Comparison of ENCODE assay signal across 7 cellular contexts in the genomic region with DNA sequence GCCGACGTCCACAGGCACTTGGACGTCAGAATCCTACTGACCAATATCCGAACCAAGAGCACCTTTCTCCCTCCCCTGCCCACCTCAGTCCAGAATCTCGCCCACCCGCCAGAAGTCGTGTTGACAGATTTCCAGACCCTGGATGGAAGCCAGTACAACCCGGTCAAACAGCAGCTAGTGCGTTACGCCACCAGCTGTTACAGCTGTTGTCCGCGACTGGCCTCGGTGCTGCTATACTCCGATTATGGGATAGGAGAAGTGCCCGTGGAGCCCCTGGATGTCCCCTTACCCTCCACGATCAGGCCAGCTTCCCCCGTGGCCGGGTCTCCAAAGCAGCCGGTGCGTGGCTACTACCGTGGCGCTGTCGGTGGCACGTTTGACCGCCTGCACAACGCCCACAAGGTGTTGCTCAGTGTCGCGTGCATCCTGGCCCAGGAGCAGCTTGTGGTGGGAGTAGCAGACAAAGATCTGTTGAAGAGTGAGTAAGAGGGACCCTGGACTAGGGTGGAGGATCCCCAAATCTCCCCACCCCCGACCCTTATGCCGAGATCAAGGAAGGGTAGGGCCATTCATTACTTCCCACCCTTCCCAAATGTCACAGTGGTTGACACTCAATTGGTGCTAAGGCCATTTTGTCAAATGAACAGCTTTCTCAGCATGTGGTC. TPM values are rescaled to one million over a fixed set of nuclear protein-coding genes. Genes with fewer than 3 reads are reported as not detected.
A peak's percentile ranks its signal among the peaks of the same experiment; 100 is the strongest.
DNase-seq lines count a peak whose midpoint lies in the region; ATAC-seq and TF ChIP-seq lines count a peak whose summit lies in the region.

No MANE protein-coding gene starts in this region.

- H3K9me3 ChIP-seq in hepatocyte (ENCODE audit: low read depth): no peaks in the 10 kb centered on the region

- H3K9me2 ChIP-seq in hepatocyte (replicated peaks; ENCODE audit: insufficient read depth): no peaks in the 10 kb centered on the region

- H3K27me3 ChIP-seq in hepatocyte: no peaks in the 10 kb centered on the region

- H3K4me3 ChIP-seq in WI38 (ENCODE audit: low read depth, low read length) (peak overlapping the region; percentile 95), hepatocyte (peak overlapping the region; percentile 45)

- H2AFZ ChIP-seq in hepatocyte: no peak overlapping the region

- peaks cover 58% of the 10 kb centered on the region for H3K4me1 Mint-ChIP-seq in stimulated activated memory B cell treated with anti-CD40 and anti-IgM and Interleukin-4, amounts not matched to agents 10 μg/mL and 1 μg/mL and 100 μg/mL, for 72 hours

- no peaks in the 10 kb centered on the region for H3K27me3 Mint-ChIP-seq in stimulated activated memory B cell treated with anti-CD40 and anti-IgM and Interleukin-4, amounts not matched to agents 10 μg/mL and 1 μg/mL and 100 μg/mL, for 72 hours

- DNase-seq in HT-29 (ENCODE audit: low spot score) (peak; percentile 32), hepatocyte (ENCODE audit: low spot score) (no peak), H4 (ENCODE audit: low spot score) (no peak), GM19238 (ENCODE audit: insufficient read length, low spot score) (no peak)
- DNase-seq in stimulated activated CD4-positive, alpha-beta T cell treated with anti-CD3 and anti-CD28 coated beads, Interleukin-4, amount 100 ng/mL, for 4 hours: no peak

- peak overlapping the region; percentile 86 for H3K4me3 Mint-ChIP-seq in stimulated activated memory B cell treated with anti-CD40 and anti-IgM and Interleukin-4, amounts not matched to agents 10 μg/mL and 1 μg/mL and 100 μg/mL, for 72 hours

- no peak for ATAC-seq in stimulated activated memory B cell treated with anti-CD40 and anti-IgM and Interleukin-4, amounts not matched to agents 10 μg/mL and 1 μg/mL and 100 μg/mL, for 72 hours

- no peaks in the 10 kb centered on the region for H3K36me3 ChIP-seq in hepatocyte (replicated peaks; ENCODE audit: insufficient read depth, low read depth)

- peak overlapping the region; percentile 95 for H3K27ac ChIP-seq in hepatocyte

- peaks cover 26% of the 10 kb centered on the region for H3K36me3 Mint-ChIP-seq in stimulated activated memory B cell treated with anti-CD40 and anti-IgM and Interleukin-4, amounts not matched to agents 10 μg/mL and 1 μg/mL and 100 μg/mL, for 72 hours

- H3K9me3 Mint-ChIP-seq in stimulated activated memory B cell treated with anti-CD40 and anti-IgM and Interleukin-4, amounts not matched to agents 10 μg/mL and 1 μg/mL and 100 μg/mL, for 72 hours: no peaks in the 10 kb centered on the region

- H3K79me2 ChIP-seq in hepatocyte: peaks cover 39% of the 10 kb centered on the region

- H3K4me2 ChIP-seq in hepatocyte: peak overlapping the region; percentile 87

- no peaks in the 10 kb centered on the region for H4K20me1 ChIP-seq in hepatocyte (ENCODE audit: insufficient read depth, poor library complexity, severe bottlenecking)

- WGBS in hepatocyte (ENCODE audit: low lambda C conversion rate, missing lambda C conversion rate): 74% methylated on average over 30 of the region's 30 CpGs

- peaks cover 19% of the 10 kb centered on the region for H3K4me1 ChIP-seq in hepatocyte (ENCODE audit: insufficient read depth)

- TF ChIP-seq CTCF in WI38 (IDR thresholded peaks at IDR 0.05; ENCODE audit: low read depth, low read length) (no peak), hepatocyte (IDR thresholded peaks at IDR 0.05; ENCODE audit: poor library complexity) (no peak)

- peak overlapping the region; percentile 90 for H3K27ac Mint-ChIP-seq in stimulated activated memory B cell treated with anti-CD40 and anti-IgM and Interleukin-4, amounts not matched to agents 10 μg/mL and 1 μg/mL and 100 μg/mL, for 72 hours

RNA-seq across cellular contexts. Expression of gene COASY, which starts 1.0 kb away (rescaled TPM):
- 82.1 and 103 TPM in 2 replicates for total RNA-seq in HT-29 (2014; rRNA removed; shearing (Covaris generic))
- total RNA-seq in hepatocyte: 27.7 and 33.9 TPM in 2 replicates
- polyA plus RNA-seq in hepatocyte: 91.6 and 93.9 TPM in 2 replicates
- 26.8 and 31.9 TPM in 2 replicates for total RNA-seq in H4 (2014; rRNA removed; shearing (Covaris generic))

RNA-seq across cellular contexts. Expression of gene MLX, which starts 3.9 kb away (rescaled TPM):
- 55.9 and 63.1 TPM in 2 replicates for total RNA-seq in HT-29 (2014; rRNA removed; shearing (Covaris generic))
- total RNA-seq in hepatocyte: 29.7 and 34.0 TPM in 2 replicates
- polyA plus RNA-seq in hepatocyte: 33.1 and 39.5 TPM in 2 replicates
- total RNA-seq in H4 (2014; rRNA removed; shearing (Covaris generic)): 23.2 and 31.9 TPM in 2 replicates

RNA-seq across cellular contexts. Expression of gene HSD17B1, which starts 10.3 kb away (rescaled TPM):
- 0.91 and 1.7 TPM in 2 replicates for total RNA-seq in HT-29 (2014; rRNA removed; shearing (Covaris generic))
- 0.12 and 2.7 TPM in 2 replicates for total RNA-seq in hepatocyte
- 4.8 and 6.6 TPM in 2 replicates for polyA plus RNA-seq in hepatocyte
- 0.47 and 0.48 TPM in 2 replicates for total RNA-seq in H4 (2014; rRNA removed; shearing (Covaris generic))

RNA-seq across cellular contexts. Expression of gene PSMC3IP, which starts 14.6 kb away (rescaled TPM):
- 12.4 and 16.0 TPM in 2 replicates for total RNA-seq in HT-29 (2014; rRNA removed; shearing (Covaris generic))
- total RNA-seq in hepatocyte: 1.5 and 1.9 TPM in 2 replicates
- polyA plus RNA-seq in hepatocyte: 3.7 and 4.2 TPM in 2 replicates
- total RNA-seq in H4 (2014; rRNA removed; shearing (Covaris generic)): 11.9 and 12.6 TPM in 2 replicates

RNA-seq across cellular contexts. Expression of gene NAGLU, which starts 26.9 kb away (rescaled TPM):
- 54.9 and 65.5 TPM in 2 replicates for total RNA-seq in HT-29 (2014; rRNA removed; shearing (Covaris generic))
- total RNA-seq in hepatocyte: 76.4 and 78.1 TPM in 2 replicates
- 121 and 152 TPM in 2 replicates for polyA plus RNA-seq in hepatocyte
- total RNA-seq in H4 (2014; rRNA removed; shearing (Covaris generic)): 18.7 and 35.1 TPM in 2 replicates
